Comparison of ENCODE assay signal across 8 cellular contexts in genomic region chr5:171272996-171273970, GRCh38. TPM values are rescaled to one million over a fixed set of nuclear protein-coding genes. Genes with fewer than 3 reads are reported as not detected.
A peak's percentile ranks its signal among the peaks of the same experiment; 100 is the strongest.
DNase-seq lines count a peak whose midpoint lies in the region; ATAC-seq and TF ChIP-seq lines count a peak whose summit lies in the region.

No MANE protein-coding gene starts in this region.

- H3K4me2 ChIP-seq in PC-9, result no peak overlapping the region

- no peaks in the 10 kb centered on the region for H3K36me3 ChIP-seq in PC-9 (ENCODE audit: low read depth)

- no peaks in the 10 kb centered on the region for H3K27me3 ChIP-seq in PC-9 (ENCODE audit: insufficient read depth, low read depth)

- H3K36me3 Mint-ChIP-seq in activated T-helper 2 cell treated with anti-CD3 and anti-CD28 coated beads, Interferon-gamma antibody, Interleukin-2, Interleukin-4, amounts not matched to agents 10 μg/mL and 5 μg/mL and 100 μg/mL, durations not matched to agents 14 hours and 24 hours and 36 hours (ENCODE audit: low read depth), result no peaks in the 10 kb centered on the region

- H2AFZ ChIP-seq in PC-9, result no peak overlapping the region

- H3K4me1 Mint-ChIP-seq in activated T-helper 2 cell treated with anti-CD3 and anti-CD28 coated beads, Interferon-gamma antibody, Interleukin-2, Interleukin-4, amounts not matched to agents 10 μg/mL and 5 μg/mL and 100 μg/mL, durations not matched to agents 14 hours and 24 hours and 36 hours (ENCODE audit: low read depth), result no peaks in the 10 kb centered on the region

- DNase-seq in PC-9 (peak in 1 of 2 experiments; percentile 14), fibroblast of villous mesenchyme (ENCODE audit: low read depth) (peak; percentile 36), activated gamma-delta T cell treated with Interleukin-2 at 50 U/mL for 16 hours (no peak)
- no peak for DNase-seq in activated T-helper 2 cell treated with anti-CD3 and anti-CD28 coated beads, Interferon-gamma antibody, Interleukin-2, Interleukin-4, amounts not matched to agents 10 μg/mL and 5 μg/mL and 100 μg/mL, durations not matched to agents 14 hours and 24 hours and 36 hours (ENCODE audit: low spot score)

- H3K4me3 ChIP-seq in PC-9, result no peak overlapping the region
- H3K4me3 ChIP-seq in fibroblast of villous mesenchyme (ENCODE audit: low read depth, low read length), result no peak overlapping the region

- ATAC-seq in GM19351 (IDR thresholded peaks at IDR 0.05; ENCODE audit: unreplicated experiment) (peak; percentile 67), HG03025 (IDR thresholded peaks at IDR 0.05; ENCODE audit: low FRiP score, unreplicated experiment) (no peak), GM18870 (IDR thresholded peaks at IDR 0.05; ENCODE audit: unreplicated experiment) (no peak)

- H3K4me1 ChIP-seq in PC-9 (replicated peaks; ENCODE audit: insufficient read depth), result peaks cover 22% of the 10 kb centered on the region

- H3K27ac ChIP-seq in C4-2B (no peak overlapping the region), PC-9 (no peak overlapping the region)

- TF ChIP-seq CTCF in C4-2B (conservative IDR thresholded peaks at IDR 0.05) (peak; percentile 51), PC-9 (conservative IDR thresholded peaks at IDR 0.05) (peak; percentile 48; the same call in 1 of the 2 replicates), fibroblast of villous mesenchyme (IDR thresholded peaks at IDR 0.05; ENCODE audit: insufficient read depth, low read depth, low read length) (peak; percentile 55)

- POLR2A ChIA-PET in PC-9 (lab: Charles Lee; ENCODE audit: unreplicated experiment), result no interaction called here

- peaks cover 10% of the 10 kb centered on the region for H3K27me3 Mint-ChIP-seq in activated T-helper 2 cell treated with anti-CD3 and anti-CD28 coated beads, Interferon-gamma antibody, Interleukin-2, Interleukin-4, amounts not matched to agents 10 μg/mL and 5 μg/mL and 100 μg/mL, durations not matched to agents 14 hours and 24 hours and 36 hours (ENCODE audit: low read depth)

- no peaks in the 10 kb centered on the region for H4K20me1 ChIP-seq in PC-9 (ENCODE audit: insufficient read depth)

- intact Hi-C loops in PC-9 (cut with micrococcal nuclease; ENCODE audit: unreplicated experiment), result loop anchor here (1.0 kb wide), 1 partner anchor 64 kb away; no protein-coding TSS in a partner anchor
- intact Hi-C loops in activated T-helper 2 cell treated with anti-CD3 and anti-CD28 coated beads, Interferon-gamma antibody, Interleukin-2, Interleukin-4, amounts not matched to agents 10 μg/mL and 5 μg/mL and 100 μg/mL, durations not matched to agents 14 hours and 24 hours and 36 hours (cut with micrococcal nuclease), result no loop called here

- no peaks in the 10 kb centered on the region for H3K9me3 Mint-ChIP-seq in activated T-helper 2 cell treated with anti-CD3 and anti-CD28 coated beads, Interferon-gamma antibody, Interleukin-2, Interleukin-4, amounts not matched to agents 10 μg/mL and 5 μg/mL and 100 μg/mL, durations not matched to agents 14 hours and 24 hours and 36 hours

- no peaks in the 10 kb centered on the region for H3K9me3 ChIP-seq in PC-9 (ENCODE audit: insufficient read depth, low read depth)

- no peaks in the 10 kb centered on the region for H3K79me2 ChIP-seq in PC-9 (ENCODE audit: low read depth)

- H3F3A ChIP-seq in PC-9 (ENCODE audit: insufficient read depth, low read depth), result peaks cover 5% of the 10 kb centered on the region; the same call in 1 of the 2 replicates

- no peaks in the 10 kb centered on the region for H3K9me2 ChIP-seq in PC-9 (ENCODE audit: insufficient read depth)

- CTCF ChIA-PET in PC-9 (lab: Charles Lee), result interaction anchor here (0.7 kb wide), 1 partner anchor 79 kb away, joined by 16 read pairs; no protein-coding TSS in a partner anchor

- no peak overlapping the region for H3K4me3 Mint-ChIP-seq in activated T-helper 2 cell treated with anti-CD3 and anti-CD28 coated beads, Interferon-gamma antibody, Interleukin-2, Interleukin-4, amounts not matched to agents 10 μg/mL and 5 μg/mL and 100 μg/mL, durations not matched to agents 14 hours and 24 hours and 36 hours (ENCODE audit: low read depth)

- H3K27ac Mint-ChIP-seq in activated T-helper 2 cell treated with anti-CD3 and anti-CD28 coated beads, Interferon-gamma antibody, Interleukin-2, Interleukin-4, amounts not matched to agents 10 μg/mL and 5 μg/mL and 100 μg/mL, durations not matched to agents 14 hours and 24 hours and 36 hours, result no peak overlapping the region

- no TSS peak for BruUV-seq in PC-9 (replicated peaks; lab: Mats Ljungman, UMichigan)

RNA-seq across cellular contexts. Expression of gene TLX3, which starts 35.8 kb away (rescaled TPM):
- total RNA-seq in PC-9 (2021) (not detected in 2 replicates), fibroblast of villous mesenchyme (not detected in 2 replicates)
- not detected in 2 replicates for total RNA-seq in activated T-helper 2 cell treated with anti-CD3 and anti-CD28 coated beads, Interferon-gamma antibody, Interleukin-2, Interleukin-4, amounts not matched to agents 10 μg/mL and 5 μg/mL and 100 μg/mL, durations not matched to agents 14 hours and 24 hours and 36 hours
